In the genomic region with DNA sequence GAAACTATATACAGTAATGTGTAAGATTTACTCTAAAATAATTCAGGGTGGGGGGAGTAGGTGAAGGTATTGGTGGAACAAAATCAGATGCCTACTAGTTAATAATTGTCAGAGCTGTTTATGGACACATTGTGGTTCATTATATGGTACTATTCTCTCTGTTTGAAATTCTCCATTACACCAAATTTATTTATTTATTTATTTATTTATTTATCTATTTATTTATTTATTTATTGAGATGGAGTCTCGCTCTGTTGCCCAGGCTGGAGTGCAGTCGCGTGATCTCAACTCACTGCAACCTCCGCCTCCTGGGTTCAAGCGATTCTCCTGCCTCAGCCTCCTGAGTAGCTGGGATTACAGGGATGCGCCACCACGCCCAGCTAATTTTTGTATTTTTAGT, we compare ENCODE assay signal across 1 cellular context. TPM values are rescaled to one million over a fixed set of nuclear protein-coding genes. Genes with fewer than 3 reads are reported as not detected.
"Had no signal": no experiment of that assay in that cellular context is flagged by ENCODE, and none has a peak within 500 bp of the region (broad histone marks: within the 10 kb centered on the region; RNA-seq: fewer than 3 reads in every experiment).

No MANE protein-coding gene starts in this region.

RNA-seq across cellular contexts. Expression of a gene that starts 14.5 kb away (rescaled TPM):
- polyA plus RNA-seq: aorta had no signal
